1 cellular context compared by ENCODE assay signal in the genomic region with DNA sequence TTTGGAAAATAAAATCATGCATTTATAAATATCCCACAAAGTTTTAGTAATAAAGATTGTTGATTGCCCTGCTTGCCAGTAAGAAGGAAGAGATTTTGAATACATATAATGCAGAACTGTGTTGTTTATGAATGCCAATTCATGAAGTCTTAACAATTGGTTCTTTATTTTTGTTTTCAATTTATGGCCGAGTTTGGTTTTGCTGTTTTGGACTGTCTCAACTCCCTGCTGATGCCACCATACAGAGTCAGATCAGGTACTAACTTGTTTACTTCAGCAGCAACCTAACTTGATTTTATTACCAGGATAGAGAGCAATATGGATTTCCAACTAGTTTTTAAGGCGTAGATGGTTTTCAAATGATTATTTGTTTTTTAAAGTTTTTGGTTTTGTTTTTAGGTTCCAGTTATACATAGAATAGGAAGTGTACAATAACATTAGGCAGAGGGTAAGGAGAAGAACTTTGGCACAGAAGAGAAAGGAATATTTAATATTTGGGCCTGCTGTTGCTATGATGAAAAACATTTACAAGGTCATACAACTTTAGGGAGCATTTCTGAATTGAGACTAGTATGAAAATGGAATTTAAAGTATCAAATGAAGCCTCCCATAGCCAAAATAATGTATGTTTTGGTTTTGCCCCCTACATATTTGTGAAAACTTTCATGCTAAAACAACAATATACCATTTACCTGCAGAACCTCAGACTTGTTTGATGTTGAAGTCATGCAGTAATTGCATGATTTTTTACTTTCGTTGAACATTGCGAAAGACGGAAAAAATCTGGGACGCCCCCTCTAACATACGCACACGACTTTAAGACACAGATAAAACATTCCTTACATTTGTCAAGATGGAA.
TF ChIP-seq lines count a peak whose summit lies in the region.

No MANE protein-coding gene starts in this region.

TF ChIP-seq in neural cell, 6 proteins besides CTCF, POLR2A, EP300 and RAD21 (continued from another document):
- TF ChIP-seq, protein P1, sequence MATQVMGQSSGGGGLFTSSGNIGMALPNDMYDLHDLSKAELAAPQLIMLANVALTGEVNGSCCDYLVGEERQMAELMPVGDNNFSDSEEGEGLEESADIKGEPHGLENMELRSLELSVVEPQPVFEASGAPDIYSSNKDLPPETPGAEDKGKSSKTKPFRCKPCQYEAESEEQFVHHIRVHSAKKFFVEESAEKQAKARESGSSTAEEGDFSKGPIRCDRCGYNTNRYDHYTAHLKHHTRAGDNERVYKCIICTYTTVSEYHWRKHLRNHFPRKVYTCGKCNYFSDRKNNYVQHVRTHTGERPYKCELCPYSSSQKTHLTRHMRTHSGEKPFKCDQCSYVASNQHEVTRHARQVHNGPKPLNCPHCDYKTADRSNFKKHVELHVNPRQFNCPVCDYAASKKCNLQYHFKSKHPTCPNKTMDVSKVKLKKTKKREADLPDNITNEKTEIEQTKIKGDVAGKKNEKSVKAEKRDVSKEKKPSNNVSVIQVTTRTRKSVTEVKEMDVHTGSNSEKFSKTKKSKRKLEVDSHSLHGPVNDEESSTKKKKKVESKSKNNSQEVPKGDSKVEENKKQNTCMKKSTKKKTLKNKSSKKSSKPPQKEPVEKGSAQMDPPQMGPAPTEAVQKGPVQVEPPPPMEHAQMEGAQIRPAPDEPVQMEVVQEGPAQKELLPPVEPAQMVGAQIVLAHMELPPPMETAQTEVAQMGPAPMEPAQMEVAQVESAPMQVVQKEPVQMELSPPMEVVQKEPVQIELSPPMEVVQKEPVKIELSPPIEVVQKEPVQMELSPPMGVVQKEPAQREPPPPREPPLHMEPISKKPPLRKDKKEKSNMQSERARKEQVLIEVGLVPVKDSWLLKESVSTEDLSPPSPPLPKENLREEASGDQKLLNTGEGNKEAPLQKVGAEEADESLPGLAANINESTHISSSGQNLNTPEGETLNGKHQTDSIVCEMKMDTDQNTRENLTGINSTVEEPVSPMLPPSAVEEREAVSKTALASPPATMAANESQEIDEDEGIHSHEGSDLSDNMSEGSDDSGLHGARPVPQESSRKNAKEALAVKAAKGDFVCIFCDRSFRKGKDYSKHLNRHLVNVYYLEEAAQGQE (IDR thresholded peaks at IDR 0.05; ENCODE audit: borderline replicate concordance) = no peak
- TF ChIP-seq TAF1 (IDR thresholded peaks at IDR 0.05; ENCODE audit: low read depth) (no peak), POLR2AphosphoS5 (IDR thresholded peaks at IDR 0.05) (no peak)
